Comparison of ENCODE assay signal across 8 cellular contexts in genomic region chr11:62830904-62831519, GRCh38. TPM values are rescaled to one million over a fixed set of nuclear protein-coding genes. Genes with fewer than 3 reads are reported as not detected.
DNase-seq lines count a peak whose midpoint lies in the region; ATAC-seq and TF ChIP-seq lines count a peak whose summit lies in the region.

No MANE protein-coding gene starts in this region.

- H3K9me3 ChIP-seq in WERI-Rb-1 (ENCODE audit: severe bottlenecking) (no peaks in the 10 kb centered on the region), right atrium auricular region (no peaks in the 10 kb centered on the region)

- H3K27ac ChIP-seq in WERI-Rb-1: peak overlapping the region; percentile 85
- peak overlapping the region; percentile 96 to 98 for H3K27ac ChIP-seq in right atrium auricular region
- H3K27ac ChIP-seq in skin epidermis: peak overlapping the region; percentile 13 to 99 (median 95)

- H3K27me3 ChIP-seq in WERI-Rb-1 (ENCODE audit: insufficient read depth, low read depth, severe bottlenecking) (no peaks in the 10 kb centered on the region), right atrium auricular region (no peaks in the 10 kb centered on the region)

- no peak for DNase-seq in AG10803 (ENCODE audit: low read depth)
- DNase-seq in WERI-Rb-1: no peak
- no peak for DNase-seq in right atrium auricular region (ENCODE audit: low spot score)

- peaks cover 0 to 40% of the 10 kb centered on the region in 2 donors for H3K4me1 ChIP-seq in right atrium auricular region

- peak overlapping the region; percentile 86 for H3K4me3 ChIP-seq in AG10803 (ENCODE audit: low read length)
- H3K4me3 ChIP-seq in WERI-Rb-1 (ENCODE audit: low read depth, low read length): peak overlapping the region; percentile 68
- peak overlapping the region; percentile 92 to 93 for H3K4me3 ChIP-seq in right atrium auricular region
- peak overlapping the region; percentile 73 to 98 (median 92) for H3K4me3 ChIP-seq in skin epidermis

- H3K36me3 ChIP-seq in WERI-Rb-1: peaks cover 54% of the 10 kb centered on the region
- peaks cover 44% of the 10 kb centered on the region for H3K36me3 ChIP-seq in right atrium auricular region

- ATAC-seq in GM21786 (IDR thresholded peaks at IDR 0.05; ENCODE audit: unreplicated experiment) (peak; percentile 3), HG03439 (IDR thresholded peaks at IDR 0.05; ENCODE audit: unreplicated experiment) (no peak), GM21717 (IDR thresholded peaks at IDR 0.05; ENCODE audit: unreplicated experiment) (no peak), GM18519 (IDR thresholded peaks at IDR 0.05; ENCODE audit: low FRiP score, unreplicated experiment) (no peak)

- no peak for TF ChIP-seq CTCF in AG10803 (conservative IDR thresholded peaks at IDR 0.05; ENCODE audit: low read length)
- no peak for TF ChIP-seq CTCF in WERI-Rb-1 (IDR thresholded peaks at IDR 0.05; ENCODE audit: low read depth, low read length)
- TF ChIP-seq CTCF in right atrium auricular region (IDR thresholded peaks at IDR 0.05): no peak

RNA-seq across cellular contexts. Expression of gene STX5, which starts 0.8 kb away (rescaled TPM):
- total RNA-seq in right atrium auricular region: 10 to 100 TPM; 15.2 to 24.7 TPM

RNA-seq across cellular contexts. Expression of gene TEX54, which starts 1.6 kb away (rescaled TPM):
- total RNA-seq in right atrium auricular region: not detected

RNA-seq across cellular contexts. Expression of gene WDR74, which starts 8.4 kb away (rescaled TPM):
- 10 to 100 TPM; 17.8 to 26.8 TPM for total RNA-seq in right atrium auricular region

RNA-seq across cellular contexts. Expression of gene NXF1, which starts 25.8 kb away (rescaled TPM):
- 10 to 100 TPM; 33.9 to 35.9 TPM for total RNA-seq in right atrium auricular region

RNA-seq across cellular contexts. Expression of gene TMEM223, which starts 39.2 kb away (rescaled TPM):
- total RNA-seq in right atrium auricular region: 10 to 100 TPM; 27.7 TPM
